8 cellular contexts compared by ENCODE assay signal in the genomic region with DNA sequence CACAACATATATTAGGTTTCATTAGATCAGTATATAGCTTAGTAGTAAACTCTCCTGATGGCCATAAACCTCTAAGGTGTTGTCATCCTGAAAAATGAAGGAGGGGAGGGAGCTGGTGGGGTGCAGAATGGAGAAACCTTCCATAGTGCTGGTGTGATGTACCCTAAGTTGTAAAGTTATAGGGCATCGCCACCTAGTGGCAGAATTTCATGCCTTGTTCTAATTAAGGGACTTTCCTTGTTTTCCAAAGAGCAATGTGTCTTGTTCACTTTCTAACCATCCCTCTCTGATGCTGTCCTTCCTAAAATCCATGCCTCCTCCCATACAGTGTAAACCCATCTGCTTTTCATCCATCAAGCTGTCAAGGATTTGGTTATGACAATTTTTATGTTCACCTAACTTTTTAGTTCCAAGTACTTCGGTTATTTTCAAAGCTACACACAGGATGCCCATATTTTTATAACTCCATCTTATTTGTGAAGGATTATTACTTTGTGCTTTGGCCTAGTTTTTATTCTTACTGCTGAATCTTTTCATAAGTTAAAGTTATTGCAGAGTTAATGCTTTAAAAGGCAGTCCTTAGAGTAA. TPM values are rescaled to one million over a fixed set of nuclear protein-coding genes. Genes with fewer than 3 reads are reported as not detected.
A peak's percentile ranks its signal among the peaks of the same experiment; 100 is the strongest.
DNase-seq lines count a peak whose midpoint lies in the region; ATAC-seq and TF ChIP-seq lines count a peak whose summit lies in the region.

No MANE protein-coding gene starts in this region.

- no peaks in the 10 kb centered on the region for H3K36me3 ChIP-seq in left lung

- no peaks in the 10 kb centered on the region for H3K27me3 ChIP-seq in left lung

- H3K27ac ChIP-seq in left lung = no peak overlapping the region

- intact Hi-C loops in left lung (cut with DNase I) = no loop called here

- H3K9me3 ChIP-seq in left lung = no peaks in the 10 kb centered on the region

- peak; percentile 53 for ATAC-seq in left lung
- ATAC-seq in HG03457 (IDR thresholded peaks at IDR 0.05; ENCODE audit: unreplicated experiment) = no peak

- H3K4me1 ChIP-seq in left lung = no peaks in the 10 kb centered on the region

- in situ Hi-C loops in GM13976 (cut with MboI; ENCODE audit: low sequenced_read_pairs, unreplicated experiment) = no loop called here
- in situ Hi-C loops in T47D (cut with HindIII; ENCODE audit: low pct_unique_long_range_greater_than_20kb, low sequenced_read_pairs) = no loop called here

- TF ChIP-seq CTCF in GM13976 (IDR thresholded peaks at IDR 0.05; ENCODE audit: borderline replicate concordance, control extremely low read depth, extremely low read depth, insufficient read depth, missing control alignments) (peak; percentile 60), left lung (IDR thresholded peaks at IDR 0.05) (peak; percentile 57 to 79)

- DNase-seq in AG08395 (ENCODE audit: low spot score) = peak; percentile 38
- peak; percentile 23 for DNase-seq in GM13976 (ENCODE audit: low spot score)
- DNase-seq in Kasumi-1 (lab: John Stamatoyannopoulos, UW) = peak; percentile 18 to 42
- DNase-seq in T1000 (lab: John Stamatoyannopoulos, UW) = peak; percentile 26
- DNase-seq in T47D (ENCODE audit: low read depth in 1 of 2, low spot score in 1 of 2) = peak; percentile 28 to 74
- no peak for DNase-seq in left lung
- DNase-seq in stimulated activated CD8-positive, alpha-beta memory T cell treated with anti-CD3 and anti-CD28 coated beads, Interleukin-2, amount 100 ng/mL, for 48 hours (ENCODE audit: low read depth in 2 of 2) = peak; percentile 8 to 16

- no peak overlapping the region for H3K4me3 ChIP-seq in left lung

RNA-seq across cellular contexts. Expression of gene NBDY, which starts 4.5 kb away (rescaled TPM):
- total RNA-seq in left lung = 10 to 100 TPM; 39.5 to 47.2 TPM

Comparison
In these comparisons a context has a peak if more than half of its experiments do, and no peak if none do; other contexts are left out.
1. DNase-seq: peak in AG08395 (single experiment), GM13976 (single experiment), Kasumi-1 (2 of 2), T1000 (single experiment), T47D (2 of 2) and stimulated activated CD8-positive, alpha-beta memory T cell treated with anti-CD3 and anti-CD28 coated beads, Interleukin-2, amount 100 ng/mL, for 48 hours (2 of 2); none in left lung (0 of 2).